In the genomic region with DNA sequence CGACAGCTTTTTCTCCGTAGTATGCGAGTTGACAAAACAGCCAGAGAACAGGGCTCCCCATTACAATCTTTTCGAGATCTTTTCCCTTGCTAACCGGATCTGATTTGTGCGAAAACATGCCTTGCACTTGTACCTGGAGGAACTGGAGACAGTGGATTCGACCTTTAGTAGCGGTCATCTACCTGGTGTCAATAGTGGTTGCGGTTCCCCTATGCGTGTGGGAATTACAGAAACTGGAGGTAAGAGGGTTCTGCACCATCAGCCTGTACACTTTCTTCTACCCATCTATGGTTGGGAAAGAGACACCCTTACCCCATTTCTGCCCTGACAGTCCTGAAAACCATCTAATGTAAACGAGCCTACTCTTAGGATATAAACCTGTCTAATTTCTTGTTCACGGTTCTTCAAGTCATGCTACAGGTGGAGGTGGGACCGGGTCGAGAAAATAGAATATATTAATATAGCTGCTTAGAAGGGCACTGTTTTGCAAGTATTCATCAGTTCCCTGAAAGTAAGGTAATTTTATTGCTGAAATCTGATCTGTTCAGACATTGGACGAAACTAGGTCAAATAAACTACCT, we compare ENCODE assay signal across 1 cellular context.
TF ChIP-seq lines count a peak whose summit lies in the region.

No MANE protein-coding gene starts in this region.

TF ChIP-seq in SK-N-SH, 30 proteins besides CTCF, POLR2A, EP300 and RAD21 (continued from another document):
- TF ChIP-seq REST (IDR thresholded peaks at IDR 0.05; ENCODE audit: low read depth, low read length), result no peak
- no peak for TF ChIP-seq NRF1 (IDR thresholded peaks at IDR 0.05; ENCODE audit: low read depth, low read length)
- no peak for TF ChIP-seq RXRA (IDR thresholded peaks at IDR 0.05; ENCODE audit: borderline replicate concordance, low read depth)
- TF ChIP-seq MXI1 (IDR thresholded peaks at IDR 0.05; ENCODE audit: low read depth, low read length), result no peak
- no peak for TF ChIP-seq ELF1 (IDR thresholded peaks at IDR 0.05)
